Comparison of ENCODE assay signal across 10 cellular contexts in genomic region chr10:44385726-44386438, GRCh38. TPM values are rescaled to one million over a fixed set of nuclear protein-coding genes. Genes with fewer than 3 reads are reported as not detected.
DNase-seq lines count a peak whose midpoint lies in the region; ATAC-seq, FAIRE-seq and TF ChIP-seq lines count a peak whose summit lies in the region.
"Had no signal": no experiment of that assay in that cellular context is flagged by ENCODE, and none has a peak within 500 bp of the region (broad histone marks: within the 10 kb centered on the region; RNA-seq: fewer than 3 reads in every experiment).

No MANE protein-coding gene starts in this region.

- ATAC-seq in GM21576 (IDR thresholded peaks at IDR 0.05; ENCODE audit: unreplicated experiment), result no peak

- H3K27me3 Mint-ChIP-seq in glutamatergic neuron (ENCODE audit: unreplicated experiment), result peaks cover 12% of the 10 kb centered on the region

- no peak overlapping the region for H3K4ac ChIP-seq in trophoblast cell (ENCODE audit: low read depth, low read length)

- H3K36me3 ChIP-seq in NT2/D1 (ENCODE audit: insufficient read depth, insufficient read length, low read length) (no peaks in the 10 kb centered on the region), trophoblast cell (ENCODE audit: control insufficient read depth in 1 of 2, insufficient read depth in 2 of 2, low read length in 2 of 2) (no peaks in the 10 kb centered on the region)

- H3K4me1 ChIP-seq in NT2/D1 (ENCODE audit: insufficient read depth, insufficient read length) (peaks cover 5% of the 10 kb centered on the region), trophoblast cell (ENCODE audit: control insufficient read depth in 1 of 2, insufficient read depth in 2 of 2, low read length in 2 of 2) (peaks cover 12 to 21% of the 10 kb centered on the region in 2 experiments)
- H3K4me1 ChIP-seq: foreskin keratinocyte had no signal

- H3K4me2 ChIP-seq in trophoblast cell (ENCODE audit: low read length), result peak overlapping the region; percentile 86

- in situ Hi-C loops in G401 (cut with HindIII; ENCODE audit: low sequenced_read_pairs), result no loop called here

- H3K9me3 Mint-ChIP-seq in glutamatergic neuron (ENCODE audit: unreplicated experiment), result peaks cover 3% of the 10 kb centered on the region
- H3K9me3 Mint-ChIP-seq: IgD-negative memory B cell had no signal

- H3K18ac ChIP-seq in trophoblast cell (ENCODE audit: low read length), result no peak overlapping the region

- H3K27ac ChIP-seq in trophoblast cell (ENCODE audit: low read depth, low read length), result no peak overlapping the region
- H3K27ac ChIP-seq: foreskin keratinocyte had no signal

- H3K79me1 ChIP-seq in trophoblast cell (ENCODE audit: low read length), result no peaks in the 10 kb centered on the region

- no peak overlapping the region for H4K8ac ChIP-seq in trophoblast cell (ENCODE audit: low read depth, low read length)

- no peak overlapping the region for H3K14ac ChIP-seq in trophoblast cell (ENCODE audit: low read length)

- no peak overlapping the region for H3K23ac ChIP-seq in trophoblast cell (ENCODE audit: low read length)

- no peak overlapping the region for H2BK12ac ChIP-seq in trophoblast cell (ENCODE audit: low read length)

- no CpG with 5 or more reads among the region's 47 CpGs for WGBS in trophoblast cell (ENCODE audit: extremely low coverage, insufficient coverage, insufficient read length)

- H4K12ac ChIP-seq in trophoblast cell (ENCODE audit: low read depth, low read length), result no peak overlapping the region

- H3K27me3 ChIP-seq in NT2/D1 (ENCODE audit: insufficient read depth, insufficient read length) (peaks cover 10% of the 10 kb centered on the region), trophoblast cell (ENCODE audit: insufficient read depth, low read length) (peaks cover 25% of the 10 kb centered on the region)

- H3K4me3 Mint-ChIP-seq in glutamatergic neuron (ENCODE audit: unreplicated experiment), result peak overlapping the region; percentile 82

- no peak overlapping the region for H3K27ac Mint-ChIP-seq in glutamatergic neuron (ENCODE audit: unreplicated experiment)
- H3K27ac Mint-ChIP-seq: IgD-negative memory B cell had no signal

- no peak overlapping the region for H2AK5ac ChIP-seq in trophoblast cell (ENCODE audit: low read length)

- H3K9ac ChIP-seq in NT2/D1 (ENCODE audit: insufficient read length, low read depth) (peak overlapping the region; percentile 74), trophoblast cell (ENCODE audit: low read length) (no peak overlapping the region)

- no peaks in the 10 kb centered on the region for H3K36me3 Mint-ChIP-seq in glutamatergic neuron (ENCODE audit: unreplicated experiment)

- peak; percentile 27 for DNase-seq in ELF-1 (ENCODE audit: low read depth, low spot score)
- DNase-seq in NT2/D1 (ENCODE audit: low read depth, low spot score), result no peak
- no peak for DNase-seq in glutamatergic neuron
- DNase-seq in trophoblast cell, result no peak
- no peak for DNase-seq in GM03348 (ENCODE audit: low spot score)
- no peak for DNase-seq in G401 (ENCODE audit: low spot score)
- no peak for DNase-seq in GM19239 (ENCODE audit: insufficient read length, low spot score)

- FAIRE-seq in GM19239 (lab: Jason Lieb, UNC), result no peak

- no peak overlapping the region for H2BK5ac ChIP-seq in trophoblast cell (ENCODE audit: low read depth, low read length, poor library complexity)

- H3K79me2 ChIP-seq in trophoblast cell (ENCODE audit: control insufficient read depth, insufficient read depth, low read length, poor library complexity), result peaks cover 2% of the 10 kb centered on the region

- H3K4me3 ChIP-seq in NT2/D1 (ENCODE audit: insufficient read length, low read depth), result peak overlapping the region; percentile 53
- no peak overlapping the region for H3K4me3 ChIP-seq in trophoblast cell (ENCODE audit: low read depth, low read length)

- H2AFZ ChIP-seq in trophoblast cell (ENCODE audit: insufficient read depth, low read length, poor library complexity), result no peak overlapping the region

- H3K4me1 Mint-ChIP-seq in glutamatergic neuron (ENCODE audit: low read depth, unreplicated experiment), result peaks cover 5% of the 10 kb centered on the region

- H2BK120ac ChIP-seq in trophoblast cell (ENCODE audit: insufficient read depth, low read length, poor library complexity), result no peak overlapping the region

- H3K9me3 ChIP-seq in NT2/D1 (ENCODE audit: insufficient read depth, low read length), result no peaks in the 10 kb centered on the region
- H3K9me3 ChIP-seq in trophoblast cell (ENCODE audit: insufficient read depth, low read depth, low read length), result peaks cover 6% of the 10 kb centered on the region

- TF ChIP-seq CTCF in glutamatergic neuron (IDR thresholded peaks at IDR 0.05; ENCODE audit: partially characterized antibody, unreplicated experiment), result no peak

- H4K91ac ChIP-seq in trophoblast cell (ENCODE audit: low read depth, low read length), result no peak overlapping the region

RNA-seq across cellular contexts. Expression of gene CXCL12, which starts 1.0 kb away (rescaled TPM):
- total RNA-seq in glutamatergic neuron (ENCODE audit: unreplicated experiment), result 2.2 TPM
- 19.3 and 20.5 TPM in 2 replicates for polyA plus RNA-seq in trophoblast cell (2013)
- not detected in 2 replicates for total RNA-seq in G401 (2014; rRNA removed; shearing (Covaris generic))
- total RNA-seq: foreskin keratinocyte had no signal
- polyA plus RNA-seq: foreskin keratinocyte, IgD-negative memory B cell had no signal
